ENCODE assay signal across 18 cellular contexts in the genomic region with DNA sequence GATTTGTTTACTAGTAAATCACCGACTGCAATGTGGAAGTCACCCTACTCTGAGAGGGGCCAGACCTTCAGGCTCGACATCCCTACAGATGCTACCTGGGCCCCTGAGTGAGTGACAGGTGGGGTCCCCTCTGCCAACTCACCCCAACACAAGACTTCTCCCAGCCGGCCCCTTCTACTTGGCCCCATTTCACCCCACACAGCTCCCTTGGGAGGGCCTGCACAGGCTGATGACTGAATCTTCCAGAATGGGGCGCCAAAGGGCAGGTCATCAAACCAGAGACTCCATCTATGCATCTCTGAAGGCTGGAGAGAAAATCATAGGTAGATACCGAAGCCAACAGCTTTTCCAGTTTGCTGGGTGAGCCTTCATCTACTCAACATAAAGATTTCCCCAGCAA. TPM values are rescaled to one million over a fixed set of nuclear protein-coding genes. Genes with fewer than 3 reads are reported as not detected.
DNase-seq lines count a peak whose midpoint lies in the region; ATAC-seq and TF ChIP-seq lines count a peak whose summit lies in the region.
"Had no signal": no experiment of that assay in that cellular context is flagged by ENCODE, and none has a peak within 500 bp of the region (broad histone marks: within the 10 kb centered on the region; RNA-seq: fewer than 3 reads in every experiment).

No MANE protein-coding gene starts in this region.

- TF ChIP-seq POLR2A in erythroblast (IDR thresholded peaks at IDR 0.05; ENCODE audit: low read length), result no peak

- H3K9me3 ChIP-seq in lower lobe of right lung, result no peaks in the 10 kb centered on the region
- H3K9me3 ChIP-seq: SJSA1 had no signal

- ATAC-seq in GM18907 (IDR thresholded peaks at IDR 0.05; ENCODE audit: unreplicated experiment), result no peak
- ATAC-seq in lower lobe of right lung, result no peak

- intact Hi-C loops in lower lobe of right lung (cut with DNase I), result no loop called here

- H3K27me3 ChIP-seq in H7 (ENCODE audit: control insufficient read depth, insufficient read depth, low read length) (no peaks in the 10 kb centered on the region), lower lobe of right lung (ENCODE audit: low read depth) (peaks cover 8% of the 10 kb centered on the region)

- no peak overlapping the region for H3K27ac ChIP-seq in lower lobe of right lung
- H3K27ac ChIP-seq: SJSA1 had no signal

- H3K4me3 ChIP-seq in AG10803 (ENCODE audit: low read length), result no peak overlapping the region
- no peak overlapping the region for H3K4me3 ChIP-seq in H7 (ENCODE audit: insufficient read depth, low read depth, low read length)
- no peak overlapping the region for H3K4me3 ChIP-seq in lower lobe of right lung
- H3K4me3 ChIP-seq: SJSA1 had no signal

- DNase-seq in AG10803 (ENCODE audit: low read depth), result no peak
- DNase-seq in H7, result peak; percentile 64
- peak; percentile 29 for DNase-seq in NCI-H345 treated with DMSO at 0.1 percent for 48 hours (lab: John Stamatoyannopoulos, UW; ENCODE audit: unreplicated experiment)
- peak; percentile 8 to 14 for DNase-seq in erythroblast (lab: John Stamatoyannopoulos, UW)
- no peak for DNase-seq in lower lobe of right lung
- no peak for DNase-seq in KG1 (lab: John Stamatoyannopoulos, UW)
- no peak for DNase-seq in activated CD4-positive, alpha-beta T cell treated with anti-CD3 and anti-CD28 coated beads for 1 hour
- DNase-seq: activated CD4-positive, CD25-positive, alpha-beta regulatory T cell; activated T-cell treated with anti-CD3 and anti-CD28 coated beads, Interleukin-2, amount 50 U/mL, for 48 hours; anterior cingulate cortex; effector CD8-positive, alpha-beta T cell; hypothalamus; posterior cingulate gyrus; stimulated activated CD4-positive, alpha-beta T cell treated with anti-CD3 and anti-CD28 coated beads, Interleukin-4, amount 100 ng/mL, for 1 hour had no signal

- TF ChIP-seq CTCF in AG10803 (conservative IDR thresholded peaks at IDR 0.05; ENCODE audit: low read length) (0 out of 2 replicates have a peak, but pooled peaks have one; percentile 7), lower lobe of right lung (IDR thresholded peaks at IDR 0.05) (no peak)

- no peaks in the 10 kb centered on the region for H3K4me1 ChIP-seq in lower lobe of right lung
- H3K4me1 ChIP-seq: SJSA1 had no signal

- no peaks in the 10 kb centered on the region for H3K36me3 ChIP-seq in H7 (replicated peaks; ENCODE audit: control insufficient read depth, insufficient read depth, low read length)
- no peaks in the 10 kb centered on the region for H3K36me3 ChIP-seq in lower lobe of right lung
- H3K36me3 ChIP-seq: SJSA1 had no signal

RNA-seq across cellular contexts. Expression of gene S100A8, which starts 9.4 kb away (rescaled TPM):
- not detected in 2 replicates for total RNA-seq in H7 (2014; rRNA removed; shearing (Covaris generic))
- total RNA-seq in lower lobe of right lung, result 622 TPM
- total RNA-seq: NCI-H460, SJSA1 had no signal

RNA-seq across cellular contexts. Expression of gene S100A7A, which starts 16.1 kb away (rescaled TPM):
- total RNA-seq in H7 (2014; rRNA removed; shearing (Covaris generic)), result not detected in 2 replicates
- not detected for total RNA-seq in lower lobe of right lung
- total RNA-seq: CD4-positive, alpha-beta T cell; NCI-H460; SJSA1 had no signal

RNA-seq across cellular contexts. Expression of gene S100A12, which starts 24.8 kb away (rescaled TPM):
- total RNA-seq in H7 (2014; rRNA removed; shearing (Covaris generic)), result not detected in 2 replicates
- 54.9 TPM for total RNA-seq in lower lobe of right lung
- total RNA-seq: NCI-H460, SJSA1 had no signal

RNA-seq across cellular contexts. Expression of gene S100A9, which starts 42.6 kb away (rescaled TPM):
- total RNA-seq in H7 (2014; rRNA removed; shearing (Covaris generic)), result not detected in 2 replicates
- total RNA-seq in lower lobe of right lung, result 911 TPM
- total RNA-seq: SJSA1 had no signal

RNA-seq across cellular contexts. Expression of gene PGLYRP4, which starts 51.6 kb away (rescaled TPM):
- total RNA-seq in H7 (2014; rRNA removed; shearing (Covaris generic)), result not detected in 2 replicates
- total RNA-seq in lower lobe of right lung, result 0.30 TPM
- total RNA-seq: CD4-positive, alpha-beta T cell; NCI-H460; SJSA1 had no signal

Comparison
In these comparisons a context has a peak if more than half of its experiments do, and no peak if none do; other contexts are left out.
1. DNase-seq: peak in H7 (single experiment), NCI-H345 treated with DMSO at 0.1 percent for 48 hours (single experiment) and erythroblast (2 of 2); none in AG10803 (single experiment), lower lobe of right lung (single experiment), KG1 (single experiment) and activated CD4-positive, alpha-beta T cell treated with anti-CD3 and anti-CD28 coated beads for 1 hour (single experiment).
2. RNA of gene S100A8, which starts 9.4 kb away (total RNA-seq): 622 TPM in lower lobe of right lung (single experiment); not detected in H7; every median in the first group is over 100 times any median in the second.
3. RNA of gene S100A12, which starts 24.8 kb away (total RNA-seq): 54.9 TPM in lower lobe of right lung (single experiment); not detected in H7; every median in the first group is over 10 times any median in the second.